1 cellular context compared by ENCODE assay signal in the genomic region with DNA sequence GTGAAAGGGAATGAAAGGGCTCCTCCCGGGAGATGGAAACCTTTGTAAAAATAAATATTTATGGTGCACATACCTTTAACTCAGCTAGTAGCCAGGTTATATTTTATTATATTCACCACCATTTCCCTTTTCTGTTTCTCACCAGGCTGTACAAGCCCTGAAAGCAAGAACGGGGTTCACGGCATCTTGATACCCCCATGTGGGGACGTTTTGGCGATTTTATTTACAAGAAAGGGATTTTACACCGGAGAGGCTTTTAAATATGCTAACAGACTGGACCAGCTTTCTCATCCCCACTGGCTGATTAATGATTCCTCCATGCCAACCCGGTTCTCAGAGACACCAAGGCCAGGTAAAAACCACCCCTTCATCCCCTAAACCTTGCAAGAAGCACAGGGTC.
TF ChIP-seq lines count a peak whose summit lies in the region.

No MANE protein-coding gene starts in this region.

TF ChIP-seq in H1, 55 proteins besides CTCF, POLR2A, EP300 and RAD21:
- TF ChIP-seq SP2 (IDR thresholded peaks at IDR 0.05; ENCODE audit: low read length) (no peak), CEBPB (IDR thresholded peaks at IDR 0.05; ENCODE audit: low read depth, low read length) (no peak), NANOG (IDR thresholded peaks at IDR 0.05; ENCODE audit: insufficient read depth, low read depth, low read length, poor library complexity, severe bottlenecking) (no peak), HDAC6 (IDR thresholded peaks at IDR 0.05; ENCODE audit: low read depth, low read length) (no peak), POLR2AphosphoS5 (IDR thresholded peaks at IDR 0.05; ENCODE audit: low read depth, low read length) (no peak), SP4 (IDR thresholded peaks at IDR 0.05; ENCODE audit: low read length) (no peak), BRCA1 (IDR thresholded peaks at IDR 0.05; ENCODE audit: low read depth, low read length) (no peak), BACH1 (IDR thresholded peaks at IDR 0.05; ENCODE audit: low read length) (no peak), BCL11A (IDR thresholded peaks at IDR 0.05; ENCODE audit: low read depth in 2 of 2, low read length in 2 of 2) (no peak), JUN (IDR thresholded peaks at IDR 0.05; ENCODE audit: low read depth, low read length) (no peak), PHF8 (conservative IDR thresholded peaks at IDR 0.05; ENCODE audit: low read depth, low read length) (no peak), CHD1 (IDR thresholded peaks at IDR 0.05; ENCODE audit: low read depth, low read length) (no peak), TAF1 (IDR thresholded peaks at IDR 0.05; ENCODE audit: low read depth, low read length) (no peak)
- TF ChIP-seq, protein P1, sequence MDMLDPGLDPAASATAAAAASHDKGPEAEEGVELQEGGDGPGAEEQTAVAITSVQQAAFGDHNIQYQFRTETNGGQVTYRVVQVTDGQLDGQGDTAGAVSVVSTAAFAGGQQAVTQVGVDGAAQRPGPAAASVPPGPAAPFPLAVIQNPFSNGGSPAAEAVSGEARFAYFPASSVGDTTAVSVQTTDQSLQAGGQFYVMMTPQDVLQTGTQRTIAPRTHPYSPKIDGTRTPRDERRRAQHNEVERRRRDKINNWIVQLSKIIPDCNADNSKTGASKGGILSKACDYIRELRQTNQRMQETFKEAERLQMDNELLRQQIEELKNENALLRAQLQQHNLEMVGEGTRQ (IDR thresholded peaks at IDR 0.05; ENCODE audit: low read length), result no peak
TF ChIP-seq in H1: peak in this region for 0.
